In the genomic region with DNA sequence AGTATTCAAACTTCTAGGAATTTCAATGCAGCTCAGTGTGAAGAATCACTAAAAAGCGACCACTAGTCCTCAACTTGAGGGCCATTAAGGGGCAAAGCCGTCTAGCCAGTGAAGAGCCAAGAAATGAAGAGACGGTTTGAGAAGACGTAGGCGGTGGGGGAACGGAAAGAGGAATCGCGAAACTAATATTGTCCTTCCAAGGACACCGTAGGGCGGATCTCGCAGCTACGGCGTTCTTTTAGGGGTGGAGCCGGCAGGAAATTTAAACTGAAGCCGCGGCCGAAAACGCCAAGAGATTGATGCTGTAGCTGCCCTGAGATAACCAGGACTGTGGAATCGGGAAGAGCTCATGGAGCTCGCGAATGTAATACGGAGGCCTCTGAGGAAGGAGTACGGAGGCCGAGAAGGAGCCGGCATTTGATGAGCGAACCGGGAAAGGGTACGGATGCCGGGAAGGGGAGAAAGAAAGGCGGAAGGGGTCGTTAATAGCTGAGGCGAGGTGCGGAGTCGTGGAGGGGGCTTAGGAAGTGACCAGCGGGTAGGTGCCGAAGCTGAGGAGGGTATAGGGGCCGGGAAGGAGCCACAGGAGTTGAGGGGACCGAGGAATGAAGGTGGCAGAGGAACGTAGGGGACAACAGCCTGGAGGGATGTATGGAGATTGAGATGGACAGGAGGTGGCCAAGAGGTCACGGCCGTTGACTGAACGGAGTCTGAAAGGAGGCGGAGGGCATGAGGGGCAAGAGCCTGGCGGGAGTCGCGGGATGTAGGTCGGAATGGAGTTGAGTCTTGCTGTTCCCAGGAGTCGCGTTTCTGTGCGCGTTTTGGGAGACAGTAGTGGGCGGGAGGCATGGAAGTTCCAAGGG, we compare ENCODE assay signal across 8 cellular contexts.
DNase-seq lines count a peak whose midpoint lies in the region; ATAC-seq and TF ChIP-seq lines count a peak whose summit lies in the region.

A gene with protein sequence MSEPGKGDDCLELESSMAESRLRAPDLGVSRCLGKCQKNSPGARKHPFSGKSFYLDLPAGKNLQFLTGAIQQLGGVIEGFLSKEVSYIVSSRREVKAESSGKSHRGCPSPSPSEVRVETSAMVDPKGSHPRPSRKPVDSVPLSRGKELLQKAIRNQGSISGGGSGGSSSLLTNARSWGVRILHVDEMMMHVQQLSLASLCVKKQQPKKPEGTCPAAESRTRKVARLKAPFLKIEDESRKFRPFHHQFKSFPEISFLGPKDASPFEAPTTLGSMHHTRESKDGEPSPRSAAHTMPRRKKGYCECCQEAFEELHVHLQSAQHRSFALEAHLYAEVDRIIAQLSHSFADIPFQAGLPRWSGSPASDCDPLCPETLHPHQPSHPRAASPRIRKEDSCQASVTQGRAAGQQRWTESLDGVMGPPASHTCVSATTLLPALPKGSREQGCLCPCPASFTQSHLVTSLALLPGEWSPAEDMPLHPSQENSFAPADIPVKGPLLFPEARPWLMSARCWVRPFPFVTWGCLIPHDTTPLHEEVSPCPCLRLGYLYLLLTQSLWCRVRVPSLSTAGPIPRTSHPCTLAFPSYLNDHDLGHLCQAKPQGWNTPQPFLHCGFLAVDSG (plus strand): TSS at position 265 of the 863 bp plus-strand sequence. CDS start 156 bp downstream, at position 421.

- H3K4me2 ChIP-seq in OCI-LY1 (ENCODE audit: low read length) = peak within 1 kb of the TSS; percentile 96

- TF ChIP-seq CTCF in GM12865 (IDR thresholded peaks at IDR 0.05; ENCODE audit: insufficient read depth, low read depth, low read length, missing control alignments) (no peak), OCI-LY1 (IDR thresholded peaks at IDR 0.05; ENCODE audit: low read length) (no peak)

- no peaks in the 10 kb centered on the region for H3K27me3 ChIP-seq in OCI-LY1 (ENCODE audit: insufficient read depth, low read length)

- no peaks in the 10 kb centered on the region for H3K9me3 ChIP-seq in OCI-LY1 (ENCODE audit: low read length)

- H3K79me2 ChIP-seq in OCI-LY1 (ENCODE audit: insufficient read depth, low read length) = peaks cover 13% of the 10 kb centered on the region

- H3K9ac ChIP-seq in OCI-LY1 (ENCODE audit: low read length) = peak within 1 kb of the TSS; percentile 91

- peaks cover 2% of the 10 kb centered on the region for H3K36me3 ChIP-seq in OCI-LY1 (ENCODE audit: insufficient read depth, low read length)

- H3K27ac ChIP-seq in OCI-LY1 (ENCODE audit: low read depth, low read length, poor library complexity, severe bottlenecking) (peak within 1 kb of the TSS; percentile 3), epithelial cell of prostate (peak within 1 kb of the TSS; percentile 55)

- H3K4me3 ChIP-seq in GM12865 (ENCODE audit: low read depth, low read length) (peak within 1 kb of the TSS; percentile 75), OCI-LY1 (ENCODE audit: low read depth, low read length, poor library complexity, severe bottlenecking) (peak within 1 kb of the TSS; percentile 95)

- H2AFZ ChIP-seq in OCI-LY1 (ENCODE audit: low read length) = peak within 1 kb of the TSS; percentile 98

- H3F3A ChIP-seq in OCI-LY1 (ENCODE audit: insufficient read depth, low read length) = no peaks in the 10 kb centered on the region

- H3K9me2 ChIP-seq in OCI-LY1 (ENCODE audit: low read depth, low read length) = no peaks in the 10 kb centered on the region

- peak; percentile 95 for DNase-seq in GM12865 (ENCODE audit: low read depth)
- DNase-seq in HuH-7.5 (ENCODE audit: low spot score) = peak; percentile 81
- peak; percentile 80 for DNase-seq in activated CD8-positive, alpha-beta memory T cell treated with anti-CD3 and anti-CD28 coated beads, Interleukin-2, amount 50 U/mL, for 4 hours
- peak; percentile 43 for DNase-seq in epithelial cell of prostate (ENCODE audit: low read depth, low spot score)
- peak; percentile 76 for DNase-seq in middle frontal gyrus (ENCODE audit: extremely low spot score, low spot score)
- peak; percentile 64 to 65 for DNase-seq in stimulated activated CD8-positive, alpha-beta memory T cell treated with anti-CD3 and anti-CD28 coated beads, Interleukin-15, amount 100 ng/mL, for 48 hours (ENCODE audit: low read depth in 2 of 2)

- H3K4me1 ChIP-seq in OCI-LY1 (ENCODE audit: insufficient read depth, low read length, severe bottlenecking) = peaks cover 24% of the 10 kb centered on the region

- ATAC-seq in HG02870 (IDR thresholded peaks at IDR 0.05; ENCODE audit: unreplicated experiment) = no peak

- H4K20me1 ChIP-seq in OCI-LY1 (ENCODE audit: insufficient read depth, low read length) = no peaks in the 10 kb centered on the region

Comparison
In these comparisons a context has a peak if more than half of its experiments do, and no peak if none do; other contexts are left out.
1. DNase-seq: peak in every context shown above with its lines; median percentile 95 in GM12865; 81 in HuH-7.5; 80 in activated CD8-positive, alpha-beta memory T cell treated with anti-CD3 and anti-CD28 coated beads, Interleukin-2, amount 50 U/mL, for 4 hours; 76 in middle frontal gyrus; 64 in stimulated activated CD8-positive, alpha-beta memory T cell treated with anti-CD3 and anti-CD28 coated beads, Interleukin-15, amount 100 ng/mL, for 48 hours; 43 in epithelial cell of prostate.